Comparison of ENCODE assay signal across 1 cellular context in the genomic region with DNA sequence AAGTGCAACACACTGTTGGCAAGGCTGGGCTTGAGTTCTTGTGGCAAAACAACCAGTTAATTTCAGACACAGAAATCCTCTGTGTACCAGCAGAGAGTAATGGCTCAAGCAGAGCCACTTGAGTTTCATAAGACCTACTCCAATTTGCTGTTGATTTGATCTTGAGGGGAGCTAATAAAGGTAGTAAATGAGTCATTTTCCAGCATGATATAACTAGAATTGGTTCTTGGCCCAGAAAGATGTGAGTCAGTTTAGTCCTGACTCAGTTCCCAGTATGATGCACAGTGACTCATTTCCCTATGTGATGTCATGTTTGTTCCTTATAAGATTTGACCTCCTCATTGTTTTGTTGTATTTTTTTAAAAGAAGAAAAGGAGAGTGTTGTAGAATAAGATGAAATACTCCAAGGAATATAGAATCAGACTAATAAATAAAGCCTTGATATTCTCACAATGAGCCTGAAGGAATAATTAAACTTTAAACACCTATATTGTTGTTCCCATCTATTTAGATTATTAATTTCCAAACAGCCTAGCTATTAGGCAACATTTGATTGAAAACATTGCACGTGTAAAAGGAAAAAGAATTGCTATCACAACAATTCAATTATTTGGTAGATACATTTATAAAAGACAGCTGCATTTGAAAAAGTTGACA.
A peak's percentile ranks its signal among the peaks of the same experiment; 100 is the strongest.
TF ChIP-seq lines count a peak whose summit lies in the region.

No MANE protein-coding gene starts in this region.

TF ChIP-seq in HEK293, 187 proteins besides CTCF, POLR2A, EP300 and RAD21 (continued from another document and continues in another):
- TF ChIP-seq, protein P1, sequence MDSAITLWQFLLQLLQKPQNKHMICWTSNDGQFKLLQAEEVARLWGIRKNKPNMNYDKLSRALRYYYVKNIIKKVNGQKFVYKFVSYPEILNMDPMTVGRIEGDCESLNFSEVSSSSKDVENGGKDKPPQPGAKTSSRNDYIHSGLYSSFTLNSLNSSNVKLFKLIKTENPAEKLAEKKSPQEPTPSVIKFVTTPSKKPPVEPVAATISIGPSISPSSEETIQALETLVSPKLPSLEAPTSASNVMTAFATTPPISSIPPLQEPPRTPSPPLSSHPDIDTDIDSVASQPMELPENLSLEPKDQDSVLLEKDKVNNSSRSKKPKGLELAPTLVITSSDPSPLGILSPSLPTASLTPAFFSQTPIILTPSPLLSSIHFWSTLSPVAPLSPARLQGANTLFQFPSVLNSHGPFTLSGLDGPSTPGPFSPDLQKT (IDR thresholded peaks at IDR 0.05; ENCODE audit: borderline replicate concordance, low read depth, low read length): no peak
- TF ChIP-seq ZNF112 (tag by site-specific recombination; IDR thresholded peaks at IDR 0.05) (no peak), ZNF645 (tag by site-specific recombination; IDR thresholded peaks at IDR 0.05) (no peak), ZSCAN16 (tag by site-specific recombination; IDR thresholded peaks at IDR 0.05) (no peak), ZNF184 (tag by site-specific recombination; IDR thresholded peaks at IDR 0.05) (peak; percentile 97), ZNF600 (tag by site-specific recombination; IDR thresholded peaks at IDR 0.05) (peak; percentile 95), SP3 (tag by site-specific recombination; IDR thresholded peaks at IDR 0.05) (peak; percentile 73), ZNF211 (tag by site-specific recombination; IDR thresholded peaks at IDR 0.05; ENCODE audit: low read depth) (no peak), BCL11B (tag by site-specific recombination; IDR thresholded peaks at IDR 0.05; ENCODE audit: low read depth) (0 out of 2 replicates have a peak, but pooled peaks have one; percentile 51), YY2 (tag by site-specific recombination; IDR thresholded peaks at IDR 0.05) (no peak), ZNF704 (tag by site-specific recombination; IDR thresholded peaks at IDR 0.05) (no peak), HOXC10 (CRISPR knock-in tag; IDR thresholded peaks at IDR 0.05) (no peak), ZNF157 (tag by site-specific recombination; IDR thresholded peaks at IDR 0.05) (no peak), ZNF214 (tag by site-specific recombination; IDR thresholded peaks at IDR 0.05; ENCODE audit: borderline replicate concordance) (no peak; the same call in 1 of the 2 replicates), ZNF626 (tag by site-specific recombination; IDR thresholded peaks at IDR 0.05) (peak; percentile 87; the same call in 1 of the 2 replicates), BCL11A (tag by site-specific recombination; IDR thresholded peaks at IDR 0.05; ENCODE audit: low read depth) (peak; percentile 96), ZEB2 (tag by site-specific recombination; IDR thresholded peaks at IDR 0.05) (peak; percentile 100), PRDM1 (tag by site-specific recombination; IDR thresholded peaks at IDR 0.05) (0 out of 2 replicates have a peak, but pooled peaks have one; percentile 29), ZNF223 (tag by site-specific recombination; IDR thresholded peaks at IDR 0.05) (no peak), OSR2 (tag by site-specific recombination; IDR thresholded peaks at IDR 0.05) (peak; percentile 90), KLF8 (tag by site-specific recombination; IDR thresholded peaks at IDR 0.05) (peak; percentile 96), ZNF416 (tag by site-specific recombination; IDR thresholded peaks at IDR 0.05) (no peak), KLF17 (tag by site-specific recombination; IDR thresholded peaks at IDR 0.05) (peak; percentile 97), ZNF155 (tag by site-specific recombination; IDR thresholded peaks at IDR 0.05) (0 out of 2 replicates have a peak, but pooled peaks have one; percentile 53), ZNF48 (tag by site-specific recombination; IDR thresholded peaks at IDR 0.05) (no peak), ZNF558 (tag by site-specific recombination; IDR thresholded peaks at IDR 0.05) (peak; percentile 96), ZNF146 (tag by site-specific recombination; IDR thresholded peaks at IDR 0.05) (peak; percentile 85), ZSCAN30 (tag by site-specific recombination; IDR thresholded peaks at IDR 0.05) (peak; percentile 58; the same call in 1 of the 2 replicates), ZNF530 (tag by site-specific recombination; IDR thresholded peaks at IDR 0.05; ENCODE audit: low read depth) (no peak), SETDB1 (IDR thresholded peaks at IDR 0.05; ENCODE audit: insufficient read length, low read length) (no peak)
- TF ChIP-seq, protein P2, sequence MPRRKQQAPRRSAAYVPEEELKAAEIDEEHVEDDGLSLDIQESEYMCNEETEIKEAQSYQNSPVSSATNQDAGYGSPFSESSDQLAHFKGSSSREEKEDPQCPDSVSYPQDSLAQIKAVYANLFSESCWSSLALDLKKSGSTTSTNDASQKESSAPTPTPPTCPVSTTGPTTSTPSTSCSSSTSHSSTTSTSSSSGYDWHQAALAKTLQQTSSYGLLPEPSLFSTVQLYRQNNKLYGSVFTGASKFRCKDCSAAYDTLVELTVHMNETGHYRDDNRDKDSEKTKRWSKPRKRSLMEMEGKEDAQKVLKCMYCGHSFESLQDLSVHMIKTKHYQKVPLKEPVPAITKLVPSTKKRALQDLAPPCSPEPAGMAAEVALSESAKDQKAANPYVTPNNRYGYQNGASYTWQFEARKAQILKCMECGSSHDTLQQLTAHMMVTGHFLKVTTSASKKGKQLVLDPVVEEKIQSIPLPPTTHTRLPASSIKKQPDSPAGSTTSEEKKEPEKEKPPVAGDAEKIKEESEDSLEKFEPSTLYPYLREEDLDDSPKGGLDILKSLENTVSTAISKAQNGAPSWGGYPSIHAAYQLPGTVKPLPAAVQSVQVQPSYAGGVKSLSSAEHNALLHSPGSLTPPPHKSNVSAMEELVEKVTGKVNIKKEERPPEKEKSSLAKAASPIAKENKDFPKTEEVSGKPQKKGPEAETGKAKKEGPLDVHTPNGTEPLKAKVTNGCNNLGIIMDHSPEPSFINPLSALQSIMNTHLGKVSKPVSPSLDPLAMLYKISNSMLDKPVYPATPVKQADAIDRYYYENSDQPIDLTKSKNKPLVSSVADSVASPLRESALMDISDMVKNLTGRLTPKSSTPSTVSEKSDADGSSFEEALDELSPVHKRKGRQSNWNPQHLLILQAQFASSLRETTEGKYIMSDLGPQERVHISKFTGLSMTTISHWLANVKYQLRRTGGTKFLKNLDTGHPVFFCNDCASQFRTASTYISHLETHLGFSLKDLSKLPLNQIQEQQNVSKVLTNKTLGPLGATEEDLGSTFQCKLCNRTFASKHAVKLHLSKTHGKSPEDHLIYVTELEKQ (tag by site-specific recombination; IDR thresholded peaks at IDR 0.05; ENCODE audit: borderline replicate concordance): peak; percentile 99
- TF ChIP-seq, protein P3, sequence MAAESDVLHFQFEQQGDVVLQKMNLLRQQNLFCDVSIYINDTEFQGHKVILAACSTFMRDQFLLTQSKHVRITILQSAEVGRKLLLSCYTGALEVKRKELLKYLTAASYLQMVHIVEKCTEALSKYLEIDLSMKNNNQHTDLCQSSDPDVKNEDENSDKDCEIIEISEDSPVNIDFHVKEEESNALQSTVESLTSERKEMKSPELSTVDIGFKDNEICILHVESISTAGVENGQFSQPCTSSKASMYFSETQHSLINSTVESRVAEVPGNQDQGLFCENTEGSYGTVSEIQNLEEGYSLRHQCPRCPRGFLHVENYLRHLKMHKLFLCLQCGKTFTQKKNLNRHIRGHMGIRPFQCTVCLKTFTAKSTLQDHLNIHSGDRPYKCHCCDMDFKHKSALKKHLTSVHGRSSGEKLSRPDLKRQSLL (tag by site-specific recombination; IDR thresholded peaks at IDR 0.05): peak; percentile 84
- TF ChIP-seq, protein P4, sequence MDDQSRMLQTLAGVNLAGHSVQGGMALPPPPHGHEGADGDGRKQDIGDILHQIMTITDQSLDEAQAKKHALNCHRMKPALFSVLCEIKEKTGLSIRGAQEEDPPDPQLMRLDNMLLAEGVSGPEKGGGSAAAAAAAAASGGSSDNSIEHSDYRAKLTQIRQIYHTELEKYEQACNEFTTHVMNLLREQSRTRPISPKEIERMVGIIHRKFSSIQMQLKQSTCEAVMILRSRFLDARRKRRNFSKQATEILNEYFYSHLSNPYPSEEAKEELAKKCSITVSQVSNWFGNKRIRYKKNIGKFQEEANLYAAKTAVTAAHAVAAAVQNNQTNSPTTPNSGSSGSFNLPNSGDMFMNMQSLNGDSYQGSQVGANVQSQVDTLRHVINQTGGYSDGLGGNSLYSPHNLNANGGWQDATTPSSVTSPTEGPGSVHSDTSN (CRISPR knock-in tag; IDR thresholded peaks at IDR 0.05): no peak
- TF ChIP-seq, protein P5, sequence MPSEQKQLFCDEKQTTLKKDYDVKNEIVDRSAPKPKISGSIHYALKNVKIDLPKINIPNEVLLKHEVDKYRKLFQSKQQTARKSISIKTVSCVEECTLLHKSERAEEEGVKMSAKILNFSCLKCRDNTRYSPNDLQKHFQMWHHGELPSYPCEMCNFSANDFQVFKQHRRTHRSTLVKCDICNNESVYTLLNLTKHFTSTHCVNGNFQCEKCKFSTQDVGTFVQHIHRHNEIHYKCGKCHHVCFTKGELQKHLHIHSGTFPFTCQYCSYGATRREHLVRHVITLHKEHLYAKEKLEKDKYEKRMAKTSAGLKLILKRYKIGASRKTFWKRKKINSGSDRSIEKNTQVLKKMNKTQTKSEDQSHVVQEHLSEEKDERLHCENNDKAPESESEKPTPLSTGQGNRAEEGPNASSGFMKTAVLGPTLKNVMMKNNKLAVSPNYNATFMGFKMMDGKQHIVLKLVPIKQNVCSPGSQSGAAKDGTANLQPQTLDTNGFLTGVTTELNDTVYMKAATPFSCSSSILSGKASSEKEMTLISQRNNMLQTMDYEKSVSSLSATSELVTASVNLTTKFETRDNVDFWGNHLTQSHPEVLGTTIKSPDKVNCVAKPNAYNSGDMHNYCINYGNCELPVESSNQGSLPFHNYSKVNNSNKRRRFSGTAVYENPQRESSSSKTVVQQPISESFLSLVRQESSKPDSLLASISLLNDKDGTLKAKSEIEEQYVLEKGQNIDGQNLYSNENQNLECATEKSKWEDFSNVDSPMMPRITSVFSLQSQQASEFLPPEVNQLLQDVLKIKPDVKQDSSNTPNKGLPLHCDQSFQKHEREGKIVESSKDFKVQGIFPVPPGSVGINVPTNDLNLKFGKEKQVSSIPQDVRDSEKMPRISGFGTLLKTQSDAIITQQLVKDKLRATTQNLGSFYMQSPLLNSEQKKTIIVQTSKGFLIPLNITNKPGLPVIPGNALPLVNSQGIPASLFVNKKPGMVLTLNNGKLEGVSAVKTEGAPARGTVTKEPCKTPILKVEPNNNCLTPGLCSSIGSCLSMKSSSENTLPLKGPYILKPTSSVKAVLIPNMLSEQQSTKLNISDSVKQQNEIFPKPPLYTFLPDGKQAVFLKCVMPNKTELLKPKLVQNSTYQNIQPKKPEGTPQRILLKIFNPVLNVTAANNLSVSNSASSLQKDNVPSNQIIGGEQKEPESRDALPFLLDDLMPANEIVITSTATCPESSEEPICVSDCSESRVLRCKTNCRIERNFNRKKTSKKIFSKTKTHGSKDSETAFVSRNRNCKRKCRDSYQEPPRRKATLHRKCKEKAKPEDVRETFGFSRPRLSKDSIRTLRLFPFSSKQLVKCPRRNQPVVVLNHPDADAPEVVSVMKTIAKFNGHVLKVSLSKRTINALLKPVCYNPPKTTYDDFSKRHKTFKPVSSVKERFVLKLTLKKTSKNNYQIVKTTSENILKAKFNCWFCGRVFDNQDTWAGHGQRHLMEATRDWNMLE (tag by site-specific recombination; conservative IDR thresholded peaks at IDR 0.05; ENCODE audit: low read depth): peak; percentile 57; the same call in 1 of the 2 replicates
- TF ChIP-seq, protein P6, sequence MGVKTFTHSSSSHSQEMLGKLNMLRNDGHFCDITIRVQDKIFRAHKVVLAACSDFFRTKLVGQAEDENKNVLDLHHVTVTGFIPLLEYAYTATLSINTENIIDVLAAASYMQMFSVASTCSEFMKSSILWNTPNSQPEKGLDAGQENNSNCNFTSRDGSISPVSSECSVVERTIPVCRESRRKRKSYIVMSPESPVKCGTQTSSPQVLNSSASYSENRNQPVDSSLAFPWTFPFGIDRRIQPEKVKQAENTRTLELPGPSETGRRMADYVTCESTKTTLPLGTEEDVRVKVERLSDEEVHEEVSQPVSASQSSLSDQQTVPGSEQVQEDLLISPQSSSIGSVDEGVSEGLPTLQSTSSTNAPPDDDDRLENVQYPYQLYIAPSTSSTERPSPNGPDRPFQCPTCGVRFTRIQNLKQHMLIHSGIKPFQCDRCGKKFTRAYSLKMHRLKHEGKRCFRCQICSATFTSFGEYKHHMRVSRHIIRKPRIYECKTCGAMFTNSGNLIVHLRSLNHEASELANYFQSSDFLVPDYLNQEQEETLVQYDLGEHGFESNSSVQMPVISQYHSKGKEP (tag by site-specific recombination; IDR thresholded peaks at IDR 0.05): peak; percentile 22; the same call in 1 of the 2 replicates
- TF ChIP-seq, protein P7, sequence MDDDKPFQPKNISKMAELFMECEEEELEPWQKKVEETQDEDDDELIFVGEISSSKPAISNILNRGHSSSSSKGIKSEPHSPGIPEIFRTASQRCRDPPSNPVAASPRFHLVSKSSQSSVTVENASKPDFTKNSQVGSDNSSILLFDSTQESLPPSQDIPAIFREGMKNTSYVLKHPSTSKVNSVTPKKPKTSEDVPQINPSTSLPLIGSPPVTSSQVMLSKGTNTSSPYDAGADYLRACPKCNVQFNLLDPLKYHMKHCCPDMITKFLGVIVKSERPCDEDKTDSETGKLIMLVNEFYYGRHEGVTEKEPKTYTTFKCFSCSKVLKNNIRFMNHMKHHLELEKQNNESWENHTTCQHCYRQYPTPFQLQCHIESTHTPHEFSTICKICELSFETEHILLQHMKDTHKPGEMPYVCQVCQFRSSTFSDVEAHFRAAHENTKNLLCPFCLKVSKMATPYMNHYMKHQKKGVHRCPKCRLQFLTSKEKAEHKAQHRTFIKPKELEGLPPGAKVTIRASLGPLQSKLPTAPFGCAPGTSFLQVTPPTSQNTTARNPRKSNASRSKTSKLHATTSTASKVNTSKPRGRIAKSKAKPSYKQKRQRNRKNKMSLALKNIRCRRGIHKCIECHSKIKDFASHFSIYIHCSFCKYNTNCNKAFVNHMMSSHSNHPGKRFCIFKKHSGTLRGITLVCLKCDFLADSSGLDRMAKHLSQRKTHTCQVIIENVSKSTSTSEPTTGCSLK (tag by site-specific recombination; IDR thresholded peaks at IDR 0.05): no peak
